In the genomic region with DNA sequence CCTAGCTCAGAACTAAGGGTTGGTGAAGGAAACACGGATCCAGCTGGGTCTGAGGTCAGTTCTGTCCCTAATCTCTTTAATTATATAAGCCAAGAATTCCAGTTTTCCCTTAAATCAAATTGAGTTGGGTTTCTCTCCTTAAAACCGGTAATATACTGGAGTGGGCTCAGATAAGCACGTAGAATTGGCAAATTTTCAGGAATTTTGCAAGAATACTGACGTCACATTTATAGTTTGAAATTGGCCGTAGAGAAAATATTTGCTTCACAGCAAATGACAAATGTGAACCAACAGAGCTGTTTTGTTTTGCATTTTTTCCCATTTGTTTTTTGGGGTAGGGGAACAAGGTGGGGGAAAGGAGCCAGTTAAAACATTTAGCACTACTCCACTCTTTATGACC, we compare ENCODE assay signal across 30 cellular contexts. TPM values are rescaled to one million over a fixed set of nuclear protein-coding genes. Genes with fewer than 3 reads are reported as not detected.
DNase-seq lines count a peak whose midpoint lies in the region; ATAC-seq, FAIRE-seq and TF ChIP-seq lines count a peak whose summit lies in the region.
"Had no signal": no experiment of that assay in that cellular context is flagged by ENCODE, and none has a peak within 500 bp of the region (broad histone marks: within the 10 kb centered on the region; RNA-seq: fewer than 3 reads in every experiment).

No MANE protein-coding gene starts in this region.

- H3K9me3 ChIP-seq in HepG2 (ENCODE audit: low read length) = no peaks in the 10 kb centered on the region
- H3K9me3 ChIP-seq in right lobe of liver = no peaks in the 10 kb centered on the region
- H3K9me3 ChIP-seq: BE2C, BLaER1 had no signal

- in situ Hi-C loops in HepG2 (cut with HindIII; ENCODE audit: extremely low pct_ligation_motif_present, low pct_unique_long_range_greater_than_20kb) = no loop called here

- H3K4me3 ChIP-seq in HepG2 (replicated peaks in 1 of 3; ENCODE audit: insufficient read depth in 1 of 3, low read depth in 2 of 3, low read length in 3 of 3) (no peak overlapping the region), right lobe of liver (no peak overlapping the region), fibroblast of the aortic adventitia (ENCODE audit: low read depth, low read length) (no peak overlapping the region)
- H3K4me3 ChIP-seq: BLaER1, GM12878 had no signal

- no peak for TF ChIP-seq RAD21 in HepG2 (CRISPR knock-in tag; IDR thresholded peaks at IDR 0.05)

- CTCF ChIA-PET in HepG2 (lab: Yijun Ruan, JAX; ENCODE audit: low intra/inter-chr PET ratio, low total read pairs) = no interaction called here

- intact Hi-C loops in HepG2 (cut with micrococcal nuclease; ENCODE audit: unreplicated experiment) (no loop called here), right lobe of liver (cut with DNase I) (no loop called here)

- no peak for TF ChIP-seq CTCF in HepG2 (CRISPR knock-in tag; IDR thresholded peaks at IDR 0.05)
- no peak for TF ChIP-seq CTCF in right lobe of liver (IDR thresholded peaks at IDR 0.05)
- no peak for TF ChIP-seq CTCF in fibroblast of the aortic adventitia (IDR thresholded peaks at IDR 0.05; ENCODE audit: insufficient read depth, low read length)

- H4K20me1 ChIP-seq in HepG2 (ENCODE audit: insufficient read depth, low read length) = no peaks in the 10 kb centered on the region
- H4K20me1 ChIP-seq: BLaER1 had no signal

- no TSS peak for BruUV-seq in HepG2 (replicated peaks; lab: Mats Ljungman, UMichigan)

- no peak for ATAC-seq in HepG2
- no peak for ATAC-seq in right lobe of liver
- no peak for ATAC-seq in GM18858 (IDR thresholded peaks at IDR 0.05; ENCODE audit: unreplicated experiment)
- ATAC-seq: GM12878 had no signal

- POLR2A ChIA-PET in HepG2 (lab: Yijun Ruan, JAX) = no interaction called here

- H3K9ac ChIP-seq in HepG2 (ENCODE audit: insufficient read depth, low read depth, low read length) = no peak overlapping the region
- H3K9ac ChIP-seq: BLaER1 had no signal

- TF ChIP-seq POLR2A in HepG2 (IDR thresholded peaks at IDR 0.05; ENCODE audit: insufficient read depth in 1 of 2, low read depth in 2 of 2, low read length in 2 of 2) (no peak), right lobe of liver (IDR thresholded peaks at IDR 0.05) (no peak)

- H3K27ac ChIP-seq in HepG2 (ENCODE audit: extremely low read length, insufficient read depth, low read length) = no peak overlapping the region
- no peak overlapping the region for H3K27ac ChIP-seq in right lobe of liver
- H3K27ac ChIP-seq: BLaER1 had no signal

- H3K27me3 ChIP-seq in HepG2 (ENCODE audit: control insufficient read depth in 1 of 2, insufficient read depth in 2 of 2, low read length in 2 of 2) (no peaks in the 10 kb centered on the region), right lobe of liver (no peaks in the 10 kb centered on the region)
- H3K27me3 ChIP-seq: BE2C, BLaER1 had no signal

- no peak overlapping the region for H2AFZ ChIP-seq in HepG2 (ENCODE audit: low read length)

- 18% methylated on average over 5 of the region's 5 CpGs for WGBS in HepG2 (ENCODE audit: low lambda C conversion rate)
- WGBS in right lobe of liver (ENCODE audit: insufficient coverage, low coverage, low lambda C conversion rate, missing lambda C conversion rate) = 30% methylated on average over 5 of the region's 5 CpGs

- H3K36me3 ChIP-seq in HepG2 (replicated peaks in 1 of 2; ENCODE audit: control insufficient read depth in 1 of 2, insufficient read depth in 2 of 2, low read length in 2 of 2) (no peaks in the 10 kb centered on the region), right lobe of liver (no peaks in the 10 kb centered on the region)
- H3K36me3 ChIP-seq: BE2C, BLaER1 had no signal

- TF ChIP-seq EP300 in HepG2 (IDR thresholded peaks at IDR 0.05; ENCODE audit: low read depth in 2 of 2, low read length in 2 of 2) (no peak), HepG2 (CRISPR knock-in tag; IDR thresholded peaks at IDR 0.05; ENCODE audit: borderline replicate concordance) (no peak)

- H3K79me2 ChIP-seq in HepG2 (ENCODE audit: insufficient read depth, low read length) = no peaks in the 10 kb centered on the region

- DNase-seq in HepG2 (ENCODE audit: low spot score) (no peak), right lobe of liver (no peak), fibroblast of the aortic adventitia (ENCODE audit: low read depth) (peak; percentile 37), NCI-H2171 treated with DMSO at 0.1 percent for 48 hours (lab: John Stamatoyannopoulos, UW) (no peak)
- DNase-seq: 8988T; ACHN; BE2C; C1 segment of cervical spinal cord; CD4-positive, alpha-beta memory T cell; CD4-positive, CD25-positive, alpha-beta regulatory T cell; CD8-positive, alpha-beta memory T cell; COR-L47; DMS 273 treated with DMSO at 0.1 percent for 48 hours; DMS153; DMS53; DMS79; DND-41; EL; GDM1 had no signal

- FAIRE-seq in HepG2 (lab: Jason Lieb, UNC) = no peak
- FAIRE-seq: A204.1, GM12878, GM12892, GM18507, GM19239 had no signal

- H3K4me2 ChIP-seq in HepG2 (ENCODE audit: low read depth, low read length) = no peak overlapping the region
- H3K4me2 ChIP-seq: BLaER1 had no signal

- H3K4me1 ChIP-seq in HepG2 (ENCODE audit: insufficient read depth, low read length) (no peaks in the 10 kb centered on the region), right lobe of liver (no peaks in the 10 kb centered on the region)
- H3K4me1 ChIP-seq: BE2C, BLaER1 had no signal

TF ChIP-seq in HepG2, 621 proteins besides CTCF, POLR2A, EP300 and RAD21:
- TF ChIP-seq, protein P1, sequence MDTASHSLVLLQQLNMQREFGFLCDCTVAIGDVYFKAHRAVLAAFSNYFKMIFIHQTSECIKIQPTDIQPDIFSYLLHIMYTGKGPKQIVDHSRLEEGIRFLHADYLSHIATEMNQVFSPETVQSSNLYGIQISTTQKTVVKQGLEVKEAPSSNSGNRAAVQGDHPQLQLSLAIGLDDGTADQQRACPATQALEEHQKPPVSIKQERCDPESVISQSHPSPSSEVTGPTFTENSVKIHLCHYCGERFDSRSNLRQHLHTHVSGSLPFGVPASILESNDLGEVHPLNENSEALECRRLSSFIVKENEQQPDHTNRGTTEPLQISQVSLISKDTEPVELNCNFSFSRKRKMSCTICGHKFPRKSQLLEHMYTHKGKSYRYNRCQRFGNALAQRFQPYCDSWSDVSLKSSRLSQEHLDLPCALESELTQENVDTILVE (CRISPR knock-in tag; IDR thresholded peaks at IDR 0.05) = no peak
- TF ChIP-seq CREB1 (IDR thresholded peaks at IDR 0.05) = peak; percentile 86
- no peak for TF ChIP-seq CREB1 (CRISPR knock-in tag; IDR thresholded peaks at IDR 0.05)
- TF ChIP-seq ATF7 (IDR thresholded peaks at IDR 0.05) = peak; percentile 62
- TF ChIP-seq ATF7 (CRISPR knock-in tag; IDR thresholded peaks at IDR 0.05) = no peak

RNA-seq across cellular contexts. Expression of a gene that starts 17.4 kb away (rescaled TPM):
- total RNA-seq in HepG2 (2016; rRNA removed; fragmentation: Illumina TruSeq; extraction: Trizol) = not detected in 2 replicates
- total RNA-seq in HepG2 (2016; cell fraction: cytosol; rRNA removed; fragmentation: Illumina TruSeq; extraction: Trizol; ENCODE audit: low read depth) = not detected in 2 replicates
- 0.06 TPM in 1 of 2 replicates, not detected in the other for total RNA-seq in HepG2 (2016; cell fraction: insoluble cytoplasmic fraction; rRNA removed; fragmentation: Illumina TruSeq; extraction: Trizol)
- total RNA-seq in HepG2 (2016; cell fraction: membrane; rRNA removed; fragmentation: Illumina TruSeq; extraction: Trizol) = not detected in 2 replicates
- total RNA-seq in HepG2 (2016; cell fraction: nucleus; rRNA removed; fragmentation: Illumina TruSeq; extraction: Trizol) = not detected in 2 replicates
- 0.13 TPM in 1 of 2 replicates, not detected in the other for polyA plus RNA-seq in HepG2 (2011; rRNA removed)
- not detected in 2 replicates for polyA plus RNA-seq in HepG2 (2011; cell fraction: cytosol; rRNA removed)
- polyA plus RNA-seq in HepG2 (2011; cell fraction: nucleus; rRNA removed) = not detected in 2 replicates
- not detected in 2 replicates for polyA plus RNA-seq in HepG2 (2012)
- polyA plus RNA-seq in HepG2 (2016; cell fraction: cytosol; fragmentation: Illumina TruSeq; extraction: Trizol; ENCODE audit: low read depth) = not detected in 2 replicates
- not detected in 2 replicates for polyA plus RNA-seq in HepG2 (2016; cell fraction: insoluble cytoplasmic fraction; fragmentation: Illumina TruSeq; extraction: Trizol; ENCODE audit: low read depth)
- polyA plus RNA-seq in HepG2 (2016; cell fraction: membrane; fragmentation: Illumina TruSeq; extraction: Trizol; ENCODE audit: low read depth) = not detected in 2 replicates
- polyA plus RNA-seq in HepG2 (2016; cell fraction: nucleus; fragmentation: Illumina TruSeq; extraction: Trizol; ENCODE audit: insufficient read depth, low read depth) = not detected in 2 replicates
- polyA minus RNA-seq in HepG2 (2011; rRNA and poly(A)+ RNA removed; ENCODE audit: low replicate concordance) = not detected in 2 replicates
- polyA minus RNA-seq in HepG2 (2011; cell fraction: cytosol; rRNA and poly(A)+ RNA removed) = not detected in 2 replicates
- polyA minus RNA-seq in HepG2 (2011; cell fraction: nucleus; rRNA and poly(A)+ RNA removed) = not detected in 2 replicates
- total RNA-seq in right lobe of liver = not detected
- not detected in 2 replicates for total RNA-seq in fibroblast of the aortic adventitia (ENCODE audit: low replicate concordance)
- total RNA-seq: CD8-positive, alpha-beta memory T cell; Daoy; G401 had no signal
- polyA plus RNA-seq: AG04450; CD14-positive monocyte; CD4-positive, alpha-beta memory T cell; CD4-positive, CD25-positive, alpha-beta regulatory T cell; CD8-positive, alpha-beta memory T cell had no signal
